ENCODE assay signal across 1 cellular context in genomic region chr14:65102441-65103149, GRCh38.
A peak's percentile ranks its signal among the peaks of the same experiment; 100 is the strongest.
TF ChIP-seq lines count a peak whose summit lies in the region.

TSS of gene MAX (minus strand) at chr14:65102517. CDS start at chr14:65102339, 178 bp downstream.

TF ChIP-seq in HepG2, 621 proteins besides CTCF, POLR2A, EP300 and RAD21 (continued from another document and continues in another):
- TF ChIP-seq GMEB2 (CRISPR knock-in tag; IDR thresholded peaks at IDR 0.05; ENCODE audit: low read depth) = peak; percentile 94
- TF ChIP-seq ZNF280D (CRISPR knock-in tag; IDR thresholded peaks at IDR 0.05) = 0 out of 2 replicates have a peak, but pooled peaks have one; percentile 25
- TF ChIP-seq ZNF570 (CRISPR knock-in tag; IDR thresholded peaks at IDR 0.05; ENCODE audit: borderline replicate concordance) = no peak
- TF ChIP-seq BHLHE40 (IDR thresholded peaks at IDR 0.05; ENCODE audit: low read length) = peak; percentile 92
- TF ChIP-seq BCL6 (CRISPR knock-in tag; IDR thresholded peaks at IDR 0.05) = no peak
- TF ChIP-seq CREBL2 (CRISPR knock-in tag; IDR thresholded peaks at IDR 0.05; ENCODE audit: borderline replicate concordance) = no peak
- peak; percentile 87 for TF ChIP-seq ZNF740 (CRISPR knock-in tag; IDR thresholded peaks at IDR 0.05)
- no peak for TF ChIP-seq RORA (CRISPR knock-in tag; IDR thresholded peaks at IDR 0.05)
- TF ChIP-seq PPARG (CRISPR knock-in tag; conservative IDR thresholded peaks at IDR 0.05) = no peak
- no peak for TF ChIP-seq ZSCAN9 (CRISPR knock-in tag; IDR thresholded peaks at IDR 0.05; ENCODE audit: borderline replicate concordance)
- TF ChIP-seq MIXL1 (CRISPR knock-in tag; IDR thresholded peaks at IDR 0.05) = no peak
- no peak for TF ChIP-seq ZNF296 (CRISPR knock-in tag; conservative IDR thresholded peaks at IDR 0.05)
- 0 out of 2 replicates have a peak, but pooled peaks have one; percentile 19 for TF ChIP-seq SALL1 (CRISPR knock-in tag; IDR thresholded peaks at IDR 0.05)
- no peak for TF ChIP-seq CBX5 (CRISPR knock-in tag; IDR thresholded peaks at IDR 0.05; ENCODE audit: borderline replicate concordance)
- TF ChIP-seq MLXIP (CRISPR knock-in tag; IDR thresholded peaks at IDR 0.05; ENCODE audit: borderline replicate concordance) = no peak
- TF ChIP-seq GZF1 (CRISPR knock-in tag; IDR thresholded peaks at IDR 0.05) = no peak
- TF ChIP-seq RBFOX2 (IDR thresholded peaks at IDR 0.05; ENCODE audit: low read depth, low read length) = peak; percentile 67
- TF ChIP-seq HOXA3 (CRISPR knock-in tag; IDR thresholded peaks at IDR 0.05) = peak; percentile 34; the same call in 1 of the 2 replicates
- TF ChIP-seq ATF1 (CRISPR knock-in tag; IDR thresholded peaks at IDR 0.05) = no peak
- TF ChIP-seq ZNF784 (CRISPR knock-in tag; IDR thresholded peaks at IDR 0.05; ENCODE audit: borderline replicate concordance) = no peak
- TF ChIP-seq DDIT3 (CRISPR knock-in tag; IDR thresholded peaks at IDR 0.05) = no peak
- TF ChIP-seq EHMT2 (IDR thresholded peaks at IDR 0.05; ENCODE audit: borderline replicate concordance, low read depth, low read length) = no peak
- no peak for TF ChIP-seq ATF5 (CRISPR knock-in tag; IDR thresholded peaks at IDR 0.05; ENCODE audit: low read depth)
- TF ChIP-seq STAG1 (CRISPR knock-in tag; IDR thresholded peaks at IDR 0.05) = no peak
- TF ChIP-seq HNF1A (IDR thresholded peaks at IDR 0.05; ENCODE audit: low read depth) = no peak
- TF ChIP-seq HNF1A (CRISPR knock-in tag; IDR thresholded peaks at IDR 0.05; ENCODE audit: borderline replicate concordance) = peak; percentile 17; the same call in 1 of the 2 replicates
- peak; percentile 81 for TF ChIP-seq ZBTB43 (CRISPR knock-in tag; conservative IDR thresholded peaks at IDR 0.05)
- no peak for TF ChIP-seq ZNF644 (CRISPR knock-in tag; IDR thresholded peaks at IDR 0.05; ENCODE audit: low read depth)
- TF ChIP-seq SRSF1 (optimal IDR thresholded peaks at IDR 0.05; ENCODE audit: low read depth, low read length) = peak; percentile 38
- peak; percentile 97 for TF ChIP-seq MAX (IDR thresholded peaks at IDR 0.05)
- TF ChIP-seq ZNF121 (CRISPR knock-in tag; IDR thresholded peaks at IDR 0.05) = no peak
- TF ChIP-seq ZNF367 (CRISPR knock-in tag; IDR thresholded peaks at IDR 0.05; ENCODE audit: borderline replicate concordance) = no peak
- no peak for TF ChIP-seq ATF6 (CRISPR knock-in tag; conservative IDR thresholded peaks at IDR 0.05)
- TF ChIP-seq DMTF1 (CRISPR knock-in tag; IDR thresholded peaks at IDR 0.05) = no peak
- TF ChIP-seq POLR2G (IDR thresholded peaks at IDR 0.05; ENCODE audit: low read depth, low read length) = peak; percentile 69
- TF ChIP-seq ZNF720 (CRISPR knock-in tag; IDR thresholded peaks at IDR 0.05) = no peak
